ENCODE assay signal across 8 cellular contexts in the genomic region with DNA sequence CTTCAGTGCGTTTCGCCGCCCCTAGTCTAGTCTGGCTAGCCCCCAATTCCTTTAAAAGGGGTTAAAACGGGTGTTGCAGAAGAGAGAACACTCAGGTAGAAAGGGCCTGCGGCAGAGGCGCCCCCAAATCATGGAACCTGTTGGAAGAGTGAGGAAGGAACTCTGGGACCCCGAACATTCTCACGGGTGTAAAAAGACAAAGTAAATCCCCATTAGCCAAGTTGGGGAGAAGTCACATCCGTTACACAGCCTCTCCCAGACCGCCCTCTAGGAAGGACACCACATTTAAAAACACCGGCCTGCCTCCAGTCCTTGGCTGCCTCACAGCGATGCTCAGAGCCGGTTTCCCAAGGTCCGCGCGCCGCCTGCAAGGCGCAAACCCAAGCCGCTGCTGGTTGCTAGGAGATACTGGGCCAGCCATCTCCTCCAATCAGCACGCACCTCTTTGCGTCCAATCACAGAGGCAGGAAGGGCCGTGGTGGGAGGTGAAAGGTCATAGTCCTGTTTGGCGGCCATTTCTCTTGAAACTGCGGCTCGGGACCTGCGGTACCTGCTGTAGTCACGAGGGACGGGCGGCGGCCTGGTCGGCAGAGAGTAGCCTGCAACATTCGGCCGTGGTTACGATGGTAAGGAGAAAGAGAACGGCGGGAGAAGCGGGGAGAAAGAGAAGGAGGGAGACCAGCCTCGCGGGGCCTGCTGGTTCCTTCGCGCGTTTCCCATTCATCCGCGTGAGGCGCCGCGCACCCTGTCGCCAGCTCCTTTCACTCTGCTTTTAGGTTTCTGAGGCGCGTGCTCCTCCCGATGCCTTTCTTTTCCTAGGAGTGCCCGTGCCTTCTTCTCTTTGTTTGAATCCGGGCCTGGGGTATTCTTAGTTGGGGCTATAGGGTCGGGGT. TPM values are rescaled to one million over a fixed set of nuclear protein-coding genes. Genes with fewer than 3 reads are reported as not detected.
A peak's percentile ranks its signal among the peaks of the same experiment; 100 is the strongest.
DNase-seq lines count a peak whose midpoint lies in the region; ATAC-seq, FAIRE-seq and TF ChIP-seq lines count a peak whose summit lies in the region.

A gene (plus strand): TSS at position 502 of the 893 bp plus-strand sequence. CDS start 122 bp downstream, at position 624.

- no peaks in the 10 kb centered on the region for H3K9me3 Mint-ChIP-seq in activated T-helper 17 cell treated with anti-CD3 and anti-CD28 coated beads, Interleukin-2, amount 50 U/mL, for 72 hours
- no peaks in the 10 kb centered on the region for H3K9me3 Mint-ChIP-seq in naive thymus-derived CD8-positive, alpha-beta T cell

- TF ChIP-seq POLR2A in H54 (IDR thresholded peaks at IDR 0.05; ENCODE audit: low read depth, low read length): peak; percentile 59

- H3K4me1 Mint-ChIP-seq in activated T-helper 17 cell treated with anti-CD3 and anti-CD28 coated beads, Interleukin-2, amount 50 U/mL, for 72 hours: peaks cover 15% of the 10 kb centered on the region
- peaks cover 13 to 27% (median 19%) of the 10 kb centered on the region in 4 donors for H3K4me1 Mint-ChIP-seq in naive thymus-derived CD8-positive, alpha-beta T cell

- peak; percentile 99 for ATAC-seq in activated T-helper 17 cell treated with anti-CD3 and anti-CD28 coated beads, Interleukin-2, amount 50 U/mL, for 72 hours (replicated peaks)
- peak; percentile 90 to 93 for ATAC-seq in naive thymus-derived CD8-positive, alpha-beta T cell

- CTCF ChIA-PET in RWPE1 (lab: Yijun Ruan, JAX): interaction anchor here (0.6 kb wide), 1 partner anchor 238 kb away, joined by 4 read pairs; no protein-coding TSS in a partner anchor

- H3K36me3 Mint-ChIP-seq in activated T-helper 17 cell treated with anti-CD3 and anti-CD28 coated beads, Interleukin-2, amount 50 U/mL, for 72 hours (ENCODE audit: low read depth): peaks cover 37% of the 10 kb centered on the region
- peaks cover 0 to 27% (median 21%) of the 10 kb centered on the region in 3 donors for H3K36me3 Mint-ChIP-seq in naive thymus-derived CD8-positive, alpha-beta T cell

- H3K27ac ChIP-seq in RWPE1: peak within 1 kb of the TSS; percentile 79

- H3K36me3 ChIP-seq in ES-I3 (ENCODE audit: insufficient read depth, low read length): peaks cover 18% of the 10 kb centered on the region

- peak; percentile 98 for FAIRE-seq in H54 (lab: Jason Lieb, UNC)

- H3K4me3 Mint-ChIP-seq in activated T-helper 17 cell treated with anti-CD3 and anti-CD28 coated beads, Interleukin-2, amount 50 U/mL, for 72 hours: no peak within 1 kb of the TSS
- H3K4me3 Mint-ChIP-seq in naive thymus-derived CD8-positive, alpha-beta T cell: no peak within 1 kb of the TSS

- peak; percentile 21; the same call in 1 of the 2 replicates for TF ChIP-seq CTCF in RWPE1 (conservative IDR thresholded peaks at IDR 0.05; ENCODE audit: low read depth)

- H3K9me3 ChIP-seq in ES-I3 (ENCODE audit: control insufficient read depth, insufficient read depth, low read length): no peaks in the 10 kb centered on the region

- peaks cover 3% of the 10 kb centered on the region for H3K27me3 Mint-ChIP-seq in activated T-helper 17 cell treated with anti-CD3 and anti-CD28 coated beads, Interleukin-2, amount 50 U/mL, for 72 hours
- peaks cover 0 to 11% (median 3%) of the 10 kb centered on the region in 5 donors for H3K27me3 Mint-ChIP-seq in naive thymus-derived CD8-positive, alpha-beta T cell

- no peak within 1 kb of the TSS for H3K27ac Mint-ChIP-seq in activated T-helper 17 cell treated with anti-CD3 and anti-CD28 coated beads, Interleukin-2, amount 50 U/mL, for 72 hours
- peak within 1 kb of the TSS in 4 of 10 donors; percentile 7 to 48 (median 24) for H3K27ac Mint-ChIP-seq in naive thymus-derived CD8-positive, alpha-beta T cell

- peak within 1 kb of the TSS; percentile 77 for H3K9ac ChIP-seq in ES-I3 (ENCODE audit: low read depth, low read length)

- H3K4me1 ChIP-seq in ES-I3 (ENCODE audit: insufficient read depth, low read length): peaks cover 6% of the 10 kb centered on the region; the same call in 1 of the 2 replicates

- peak; percentile 95 for DNase-seq in H54 (ENCODE audit: insufficient read length, low spot score)
- peak; percentile 99 for DNase-seq in LoVo (ENCODE audit: low spot score)
- peak; percentile 100 for DNase-seq in RWPE1 (ENCODE audit: low spot score)
- peak; percentile 97 for DNase-seq in fibroblast of peridontal ligament (ENCODE audit: extremely low read depth)
- DNase-seq in naive thymus-derived CD8-positive, alpha-beta T cell: peak; percentile 79 to 98 (median 94)
- peak; percentile 89 to 95 (median 91) for DNase-seq in stimulated activated naive CD4-positive, alpha-beta T cell (lab: John Stamatoyannopoulos, UW)

- POLR2A ChIA-PET in RWPE1 (lab: Yijun Ruan, JAX; ENCODE audit: low non-redundant PET): no interaction called here
- POLR2A ChIA-PET in naive thymus-derived CD8-positive, alpha-beta T cell (lab: Charles Lee): interaction anchor here (0.6 to 2.2 kb wide), 4 partner anchors 84 to 1739 kb away, joined by 3 to 9 read pairs (median 4); a partner anchor contains a TSS

RNA-seq across cellular contexts. Expression of the gene that starts here (rescaled TPM):
- 10 to 100 TPM; 35.0 to 52.3 TPM for total RNA-seq in activated T-helper 17 cell treated with anti-CD3 and anti-CD28 coated beads, Interleukin-2, amount 50 U/mL, for 72 hours
- 10 to 100 TPM; 26.5 to 31.4 TPM for total RNA-seq in naive thymus-derived CD8-positive, alpha-beta T cell
- 10 to 100 TPM; 47.8 to 62.3 (median 58.6) TPM for polyA plus RNA-seq in naive thymus-derived CD8-positive, alpha-beta T cell

Comparison
In these comparisons a context has a peak if more than half of its experiments do, and no peak if none do; other contexts are left out.
1. Peak in every context shown above with its lines: DNase-seq, ATAC-seq and H3K27ac ChIP-seq.